8 cellular contexts compared by ENCODE assay signal in the genomic region with DNA sequence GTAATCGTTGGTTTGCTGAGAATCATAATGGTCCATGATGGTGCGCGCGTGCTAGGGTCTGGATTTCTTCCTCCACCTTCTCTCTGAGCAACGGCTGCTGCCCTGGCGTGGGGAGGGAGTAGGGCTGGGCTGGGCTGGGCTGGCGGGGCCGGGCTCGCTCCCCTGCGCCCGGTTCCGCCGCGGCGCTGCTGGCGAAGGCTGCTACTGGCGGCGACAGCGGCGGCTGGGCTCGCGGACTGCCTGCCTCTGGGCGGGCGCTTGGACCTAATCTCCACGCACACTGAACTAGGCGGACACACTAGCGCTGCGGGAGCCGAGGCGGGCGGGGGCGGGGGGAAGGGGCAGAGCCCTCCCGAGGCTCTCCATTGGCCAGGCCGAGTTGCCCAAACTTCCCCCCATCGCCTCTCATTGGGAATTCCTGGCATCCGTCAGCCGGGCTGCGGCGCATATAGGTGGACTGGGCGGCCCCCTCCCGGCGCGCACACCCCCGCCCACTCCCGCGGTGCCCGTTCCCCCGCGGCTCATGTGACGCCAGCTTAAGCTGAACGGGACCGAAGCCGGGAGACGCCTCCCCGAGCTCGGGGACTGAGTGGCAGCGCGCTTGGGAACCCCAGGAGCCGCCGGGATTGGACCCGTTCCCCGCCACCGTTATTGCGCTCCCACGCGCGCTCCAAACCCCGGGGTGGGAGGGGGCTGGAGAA. TPM values are rescaled to one million over a fixed set of nuclear protein-coding genes. Genes with fewer than 3 reads are reported as not detected.
DNase-seq lines count a peak whose midpoint lies in the region; ATAC-seq and TF ChIP-seq lines count a peak whose summit lies in the region.

ACTN1 (minus strand) TSS at position 282 of the 701 bp plus-strand sequence; CDS start at position 36, 246 bp downstream.

- peak within 1 kb of the TSS; percentile 81 for H3K18ac ChIP-seq in trophoblast cell (ENCODE audit: low read length)

- no peak for TF ChIP-seq CTCF in AG04449 (IDR thresholded peaks at IDR 0.05; ENCODE audit: insufficient read depth, low read length, missing control alignments)

- H3K23ac ChIP-seq in trophoblast cell (ENCODE audit: low read length): no peak within 1 kb of the TSS

- peaks cover 17 to 23% of the 10 kb centered on the region in 2 experiments for H3K36me3 ChIP-seq in trophoblast cell (ENCODE audit: control insufficient read depth in 1 of 2, insufficient read depth in 2 of 2, low read length in 2 of 2)

- H3K4me1 ChIP-seq in trophoblast cell (ENCODE audit: control insufficient read depth in 1 of 2, insufficient read depth in 2 of 2, low read length in 2 of 2): peaks cover 43 to 45% of the 10 kb centered on the region in 2 experiments

- H3K9me3 ChIP-seq in trophoblast cell (ENCODE audit: insufficient read depth, low read depth, low read length): no peaks in the 10 kb centered on the region

- H2BK120ac ChIP-seq in trophoblast cell (ENCODE audit: insufficient read depth, low read length, poor library complexity): peak within 1 kb of the TSS; percentile 86

- H4K8ac ChIP-seq in trophoblast cell (ENCODE audit: low read depth, low read length): peak within 1 kb of the TSS; percentile 79

- peak within 1 kb of the TSS; percentile 97 for H3K27ac ChIP-seq in trophoblast cell (ENCODE audit: low read depth, low read length)

- H4K12ac ChIP-seq in trophoblast cell (ENCODE audit: low read depth, low read length): peak within 1 kb of the TSS; percentile 76

- peak within 1 kb of the TSS; percentile 92 for H3K14ac ChIP-seq in trophoblast cell (ENCODE audit: low read length)

- DNase-seq in AG04449 (ENCODE audit: low read depth, low spot score) (peak; percentile 92), NCI-H1694 treated with DMSO at 0.1 percent for 48 hours (lab: John Stamatoyannopoulos, UW) (peak; percentile 97), T-helper 2 cell (peak in 4 of 5 experiments; percentile 30 to 58 (median 41)), anterior cingulate cortex (lab: John Stamatoyannopoulos, UW) (peak; percentile 27 to 95 (median 83)), left cardiac atrium (peak; percentile 96), trophoblast cell (peak; percentile 95 to 97), ureter (ENCODE audit: low spot score) (peak; percentile 94)

- H2BK5ac ChIP-seq in trophoblast cell (ENCODE audit: low read depth, low read length, poor library complexity): peak within 1 kb of the TSS; percentile 93

- peak within 1 kb of the TSS; percentile 93 for H4K91ac ChIP-seq in trophoblast cell (ENCODE audit: low read depth, low read length)

- H2AK5ac ChIP-seq in trophoblast cell (ENCODE audit: low read length): peak within 1 kb of the TSS; percentile 50

- peak within 1 kb of the TSS; percentile 46 for H2BK12ac ChIP-seq in trophoblast cell (ENCODE audit: low read length)

- H3K79me1 ChIP-seq in trophoblast cell (ENCODE audit: low read length): peaks cover 41% of the 10 kb centered on the region

- ATAC-seq in GM19463 (IDR thresholded peaks at IDR 0.05; ENCODE audit: unreplicated experiment): peak; percentile 56
- ATAC-seq in left cardiac atrium: peak; percentile 83

- peaks cover 46% of the 10 kb centered on the region for H3K79me2 ChIP-seq in trophoblast cell (ENCODE audit: control insufficient read depth, insufficient read depth, low read length, poor library complexity)

- H3K4me3 ChIP-seq in AG04449 (ENCODE audit: low read depth, low read length): peak within 1 kb of the TSS; percentile 98
- peak within 1 kb of the TSS; percentile 97 for H3K4me3 ChIP-seq in trophoblast cell (ENCODE audit: low read depth, low read length)

- peak within 1 kb of the TSS; percentile 85 for H3K4ac ChIP-seq in trophoblast cell (ENCODE audit: low read depth, low read length)

- POLR2A ChIA-PET in AG04449 (lab: Yijun Ruan, JAX): interaction anchor here (0.6 to 1.3 kb wide), 13 partner anchors 13 to 115 kb away, joined by 3 to 6 read pairs (median 4); no protein-coding TSS in a partner anchor

- peak within 1 kb of the TSS; percentile 82 for H3K4me2 ChIP-seq in trophoblast cell (ENCODE audit: low read length)

- peak within 1 kb of the TSS; percentile 95 for H3K9ac ChIP-seq in trophoblast cell (ENCODE audit: low read length)

- CTCF ChIA-PET in AG04449 (lab: Yijun Ruan, JAX): interaction anchor here (1.2 to 1.3 kb wide), 2 partner anchors 56 to 111 kb away, joined by 3 to 5 read pairs; no protein-coding TSS in a partner anchor

- WGBS in trophoblast cell (ENCODE audit: extremely low coverage, insufficient coverage, insufficient read length): no CpG with 5 or more reads among the region's 68 CpGs

- peak within 1 kb of the TSS; percentile 49 for H2AFZ ChIP-seq in trophoblast cell (ENCODE audit: insufficient read depth, low read length, poor library complexity)

- no peaks in the 10 kb centered on the region for H3K27me3 ChIP-seq in trophoblast cell (ENCODE audit: insufficient read depth, low read length)

- intact Hi-C loops in left cardiac atrium (cut with DNase I): loop anchor here (5.0 to 10.0 kb wide), 4 partner anchors 37 to 78 kb away; no protein-coding TSS in a partner anchor

RNA-seq across cellular contexts. Expression of gene ACTN1, which starts in this region (rescaled TPM):
- total RNA-seq in left cardiac atrium: 100 to 1,000 TPM; 160 to 319 TPM
- polyA plus RNA-seq in trophoblast cell (2013): 427 and 440 TPM in 2 replicates
- 286 TPM for total RNA-seq in ureter

Comparison
In these comparisons a context has a peak if more than half of its experiments do, and no peak if none do; other contexts are left out.
1. Peak in every context shown above with its lines: DNase-seq, ATAC-seq, H3K4me3 ChIP-seq and H3K27ac ChIP-seq.
2. DNase-seq: peak in every context shown above with its lines; median percentile 97 in NCI-H1694 treated with DMSO at 0.1 percent for 48 hours; 96 in left cardiac atrium; 96 in trophoblast cell; 94 in ureter; 92 in AG04449; 83 in anterior cingulate cortex; 41 in T-helper 2 cell.